ENCODE assay signal across 8 cellular contexts in genomic region chr17:73595068-73595865, GRCh38. TPM values are rescaled to one million over a fixed set of nuclear protein-coding genes. Genes with fewer than 3 reads are reported as not detected.
DNase-seq lines count a peak whose midpoint lies in the region; ATAC-seq and TF ChIP-seq lines count a peak whose summit lies in the region.

No MANE protein-coding gene starts in this region.

- H3K27ac ChIP-seq in OCI-LY1 (ENCODE audit: low read depth, low read length, poor library complexity, severe bottlenecking), result no peak overlapping the region
- H3K27ac ChIP-seq in effector memory CD4-positive, alpha-beta T cell (ENCODE audit: insufficient read depth, low read length, poor library complexity, severe bottlenecking), result peak overlapping the region; percentile 18
- no peak overlapping the region for H3K27ac ChIP-seq in neural progenitor cell

- H3K36me3 Mint-ChIP-seq in neural progenitor cell, result peaks cover 10% of the 10 kb centered on the region

- no peak overlapping the region for H3K4me3 Mint-ChIP-seq in neural progenitor cell

- H3K4me3 ChIP-seq in OCI-LY1 (ENCODE audit: low read depth, low read length, poor library complexity, severe bottlenecking) (no peak overlapping the region), neural progenitor cell (no peak overlapping the region), foreskin fibroblast (ENCODE audit: low read depth in 1 of 2, low read length in 2 of 2) (no peak overlapping the region)
- no peak overlapping the region for H3K4me3 ChIP-seq in effector memory CD4-positive, alpha-beta T cell (ENCODE audit: insufficient read depth, low read depth, low read length, poor library complexity, severe bottlenecking)

- no peaks in the 10 kb centered on the region for H3K9me2 ChIP-seq in OCI-LY1 (ENCODE audit: low read depth, low read length)

- no peak overlapping the region for H2AFZ ChIP-seq in OCI-LY1 (ENCODE audit: low read length)
- no peak overlapping the region for H2AFZ ChIP-seq in neural progenitor cell (replicated peaks)

- peaks cover 77% of the 10 kb centered on the region for H3K4me1 Mint-ChIP-seq in neural progenitor cell

- no peak overlapping the region for H3K4me2 ChIP-seq in OCI-LY1 (ENCODE audit: low read length)
- H3K4me2 ChIP-seq in neural progenitor cell, result no peak overlapping the region

- H3K9ac ChIP-seq in OCI-LY1 (ENCODE audit: low read length), result no peak overlapping the region
- no peak overlapping the region for H3K9ac ChIP-seq in neural progenitor cell

- H3F3A ChIP-seq in OCI-LY1 (ENCODE audit: insufficient read depth, low read length) (no peaks in the 10 kb centered on the region), neural progenitor cell (ENCODE audit: low read depth) (peaks cover 7% of the 10 kb centered on the region)

- H3K9me3 Mint-ChIP-seq in neural progenitor cell, result no peaks in the 10 kb centered on the region

- H3K9me3 ChIP-seq in OCI-LY1 (ENCODE audit: low read length), result no peaks in the 10 kb centered on the region
- no peaks in the 10 kb centered on the region for H3K9me3 ChIP-seq in effector memory CD4-positive, alpha-beta T cell (ENCODE audit: control insufficient read depth, low read length)
- H3K9me3 ChIP-seq in neural progenitor cell (ENCODE audit: low read depth), result no peaks in the 10 kb centered on the region

- no peaks in the 10 kb centered on the region for H3K27me3 ChIP-seq in OCI-LY1 (ENCODE audit: insufficient read depth, low read length)
- H3K27me3 ChIP-seq in effector memory CD4-positive, alpha-beta T cell (replicated peaks; ENCODE audit: control insufficient read depth, insufficient read depth, low read length, poor library complexity, severe bottlenecking), result no peaks in the 10 kb centered on the region
- no peaks in the 10 kb centered on the region for H3K27me3 ChIP-seq in neural progenitor cell

- H3K27me3 Mint-ChIP-seq in neural progenitor cell (ENCODE audit: insufficient read depth, low read depth), result peaks cover 7% of the 10 kb centered on the region

- H4K20me1 ChIP-seq in OCI-LY1 (ENCODE audit: insufficient read depth, low read length) (no peaks in the 10 kb centered on the region), neural progenitor cell (ENCODE audit: low read depth) (peaks cover 84% of the 10 kb centered on the region)

- H3K79me2 ChIP-seq in OCI-LY1 (ENCODE audit: insufficient read depth, low read length) (no peaks in the 10 kb centered on the region), neural progenitor cell (ENCODE audit: low read depth) (peaks cover 45% of the 10 kb centered on the region)

- ATAC-seq in HG03521 (IDR thresholded peaks at IDR 0.05; ENCODE audit: unreplicated experiment) (no peak), HG02763 (IDR thresholded peaks at IDR 0.05; ENCODE audit: unreplicated experiment) (no peak)

- TF ChIP-seq CTCF in OCI-LY1 (IDR thresholded peaks at IDR 0.05; ENCODE audit: low read length) (peak; percentile 61), neural progenitor cell (IDR thresholded peaks at IDR 0.05) (peak; percentile 68), foreskin fibroblast (IDR thresholded peaks at IDR 0.05; ENCODE audit: low read depth, low read length) (no peak)

- peaks cover 35% of the 10 kb centered on the region for H3K4me1 ChIP-seq in OCI-LY1 (ENCODE audit: insufficient read depth, low read length, severe bottlenecking)
- H3K4me1 ChIP-seq in effector memory CD4-positive, alpha-beta T cell (ENCODE audit: control insufficient read depth, insufficient read depth, low read length, poor library complexity, severe bottlenecking), result peaks cover 59% of the 10 kb centered on the region
- peaks cover 15% of the 10 kb centered on the region for H3K4me1 ChIP-seq in neural progenitor cell

- H3K27ac Mint-ChIP-seq in neural progenitor cell, result peak overlapping the region; percentile 80

- peak; percentile 23 for DNase-seq in NCI-H748 (lab: John Stamatoyannopoulos, UW; ENCODE audit: unreplicated experiment)
- no peak for DNase-seq in NCI-H748 treated with DMSO at 0.1 percent for 48 hours (lab: John Stamatoyannopoulos, UW)
- DNase-seq in effector memory CD4-positive, alpha-beta T cell, result no peak
- peak; percentile 64 for DNase-seq in neural progenitor cell (ENCODE audit: low spot score)
- DNase-seq in foreskin fibroblast, result no peak

- H3K36me3 ChIP-seq in OCI-LY1 (ENCODE audit: insufficient read depth, low read length), result no peaks in the 10 kb centered on the region
- no peaks in the 10 kb centered on the region for H3K36me3 ChIP-seq in effector memory CD4-positive, alpha-beta T cell (ENCODE audit: control insufficient read depth, insufficient read depth, low read length)
- H3K36me3 ChIP-seq in neural progenitor cell, result no peaks in the 10 kb centered on the region

RNA-seq across cellular contexts. Expression of gene SDK2, which starts 49.0 kb away (rescaled TPM):
- 15.3 and 39.9 TPM in 2 replicates for total RNA-seq in neural progenitor cell (ENCODE audit: low replicate concordance)

Comparison
In these comparisons a context has a peak if more than half of its experiments do, and no peak if none do; other contexts are left out.
1. DNase-seq: peak in NCI-H748 (single experiment) and neural progenitor cell (single experiment); none in NCI-H748 treated with DMSO at 0.1 percent for 48 hours (single experiment), effector memory CD4-positive, alpha-beta T cell (0 of 3) and foreskin fibroblast (0 of 2).